In the genomic region with DNA sequence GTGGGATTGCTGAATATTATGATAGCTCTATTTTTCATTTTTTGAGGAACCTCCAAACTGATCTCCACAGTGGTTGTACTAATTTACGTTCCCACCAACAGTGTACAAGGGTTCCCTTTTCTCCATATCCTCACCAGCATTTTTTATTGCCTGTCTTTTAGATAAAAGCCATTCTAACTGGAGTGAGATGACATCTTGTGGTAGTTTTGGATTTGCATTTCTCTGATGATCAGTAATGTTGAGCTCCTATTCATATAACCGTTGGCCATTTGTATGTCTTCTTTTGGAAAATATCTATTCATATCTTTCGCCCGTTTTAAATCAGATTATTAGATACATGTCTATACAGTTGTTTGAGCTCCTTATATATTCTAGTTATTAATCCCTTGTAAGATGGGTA, we compare ENCODE assay signal across 13 cellular contexts.
"Had no signal": no experiment of that assay in that cellular context is flagged by ENCODE, and none has a peak within 500 bp of the region (broad histone marks: within the 10 kb centered on the region; RNA-seq: fewer than 3 reads in every experiment).

No MANE protein-coding gene starts in this region.

- H3K36me3 ChIP-seq: ascending aorta, colonic mucosa, upper lobe of left lung had no signal

- H3K4me3 ChIP-seq: ascending aorta, colonic mucosa, upper lobe of left lung had no signal

- H3K9ac ChIP-seq: parathyroid adenoma had no signal

- DNase-seq: activated CD4-positive, alpha-beta memory T cell treated with anti-CD3 and anti-CD28 coated beads, Interleukin-2, amount 10 ng/mL, durations not matched to agents 7 days and 5 days; activated gamma-delta T cell treated with Interleukin-2 at 50 U/mL for 16 hours; activated naive CD8-positive, alpha-beta T cell treated with anti-CD3 and anti-CD28 coated beads, Interleukin-2, amount 10 ng/mL, durations not matched to agents 7 days and 5 days; activated T-cell treated with anti-CD3 and anti-CD28 coated beads, Interleukin-2, amount 50 U/mL, for 48 hours; colonic mucosa; hippocampal formation; kidney glomerular epithelial cell; midbrain; stimulated activated CD4-positive, alpha-beta T cell treated with anti-CD3 and anti-CD28 coated beads, Interleukin-4, amount 100 ng/mL, for 1 hour; T-helper 9 cell; upper lobe of left lung had no signal

- H3K27me3 ChIP-seq: ascending aorta, colonic mucosa, upper lobe of left lung had no signal

- H3K79me2 ChIP-seq: parathyroid adenoma had no signal

- H3K27ac ChIP-seq: ascending aorta, colonic mucosa, parathyroid adenoma, upper lobe of left lung had no signal

- H2AFZ ChIP-seq: parathyroid adenoma had no signal

- H3K4me1 ChIP-seq: ascending aorta, colonic mucosa, parathyroid adenoma, upper lobe of left lung had no signal

- H3K9me3 ChIP-seq: ascending aorta, colonic mucosa, upper lobe of left lung had no signal
